8 cellular contexts compared by ENCODE assay signal in the genomic region with DNA sequence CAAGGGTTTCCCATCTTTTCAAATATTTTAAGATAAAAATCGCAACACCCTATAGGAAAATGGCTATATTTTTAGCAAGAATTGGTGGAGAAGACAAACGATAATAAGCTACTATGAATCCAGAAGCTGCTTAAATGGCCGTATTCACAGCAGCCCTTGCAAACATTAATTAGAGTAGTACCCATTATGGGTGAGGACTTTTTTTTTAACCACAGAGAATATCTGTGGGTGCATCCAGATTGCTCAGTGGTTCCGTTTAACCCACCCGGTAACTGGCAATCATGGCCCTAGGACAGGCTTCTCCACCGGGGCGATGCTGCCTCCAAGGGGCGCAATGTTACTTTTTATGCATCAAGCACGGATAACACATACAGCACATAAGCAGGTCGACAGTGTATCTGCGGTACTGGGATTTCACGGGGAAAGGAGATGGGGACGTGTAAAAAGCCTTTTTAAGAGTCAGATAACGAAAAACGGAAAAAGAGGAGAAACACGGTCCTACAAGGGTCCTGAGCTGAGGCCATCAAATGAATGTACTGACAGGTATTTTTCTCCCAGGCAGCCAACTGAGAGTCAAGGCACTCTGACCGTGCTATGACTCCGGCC. TPM values are rescaled to one million over a fixed set of nuclear protein-coding genes. Genes with fewer than 3 reads are reported as not detected.
DNase-seq lines count a peak whose midpoint lies in the region; ATAC-seq and TF ChIP-seq lines count a peak whose summit lies in the region.

No MANE protein-coding gene starts in this region.

- H3K27me3 Mint-ChIP-seq in activated CD8-positive, alpha-beta memory T cell treated with anti-CD3 and anti-CD28 coated beads, Interleukin-2, amount 10 ng/mL, durations not matched to agents 7 days and 5 days, result peaks cover 76% of the 10 kb centered on the region
- H3K27me3 Mint-ChIP-seq in immature natural killer cell (ENCODE audit: low read depth in 3 of 3), result peaks cover 15 to 33% (median 24%) of the 10 kb centered on the region in 3 donors

- H3K27me3 ChIP-seq in ascending aorta, result no peaks in the 10 kb centered on the region

- H3K9me3 Mint-ChIP-seq in activated CD8-positive, alpha-beta memory T cell treated with anti-CD3 and anti-CD28 coated beads, Interleukin-2, amount 10 ng/mL, durations not matched to agents 7 days and 5 days (ENCODE audit: low read depth), result no peaks in the 10 kb centered on the region
- no peaks in the 10 kb centered on the region for H3K9me3 Mint-ChIP-seq in immature natural killer cell

- CTCF ChIA-PET in activated CD8-positive, alpha-beta memory T cell treated with anti-CD3 and anti-CD28 coated beads, Interleukin-2, amount 10 ng/mL, durations not matched to agents 7 days and 5 days (lab: Charles Lee), result interaction anchor here (0.6 to 9.3 kb wide), 15 partner anchors 11 to 264 kb away, joined by 3 to 188 read pairs (median 3); no protein-coding TSS in a partner anchor

- H3K27ac Mint-ChIP-seq in activated CD8-positive, alpha-beta memory T cell treated with anti-CD3 and anti-CD28 coated beads, Interleukin-2, amount 10 ng/mL, durations not matched to agents 7 days and 5 days, result no peak overlapping the region
- H3K27ac Mint-ChIP-seq in immature natural killer cell, result peak overlapping the region in 3 of 6 donors; percentile 18 to 71 (median 46)

- no peaks in the 10 kb centered on the region for H3K36me3 ChIP-seq in ascending aorta

- ATAC-seq in activated CD8-positive, alpha-beta memory T cell treated with anti-CD3 and anti-CD28 coated beads, Interleukin-2, amount 10 ng/mL, durations not matched to agents 7 days and 5 days, result peak; percentile 54
- no peak for ATAC-seq in HG03039 (IDR thresholded peaks at IDR 0.05; ENCODE audit: unreplicated experiment)

- H3K4me1 Mint-ChIP-seq in activated CD8-positive, alpha-beta memory T cell treated with anti-CD3 and anti-CD28 coated beads, Interleukin-2, amount 10 ng/mL, durations not matched to agents 7 days and 5 days, result peaks cover 25% of the 10 kb centered on the region
- peaks cover 22% of the 10 kb centered on the region in 2 donors for H3K4me1 Mint-ChIP-seq in immature natural killer cell

- H3K4me3 ChIP-seq in ascending aorta (peak overlapping the region; percentile 76 to 82), skin epidermis (peak overlapping the region; percentile 36 to 73 (median 45))

- peaks cover 4 to 10% of the 10 kb centered on the region in 2 donors for H3K4me1 ChIP-seq in ascending aorta

- peak overlapping the region; percentile 58 for H3K4me3 Mint-ChIP-seq in activated CD8-positive, alpha-beta memory T cell treated with anti-CD3 and anti-CD28 coated beads, Interleukin-2, amount 10 ng/mL, durations not matched to agents 7 days and 5 days
- peak overlapping the region; percentile 82 to 88 (median 85) for H3K4me3 Mint-ChIP-seq in immature natural killer cell

- H3K27ac ChIP-seq in ascending aorta (no peak overlapping the region), skin epidermis (no peak overlapping the region)

- DNase-seq in activated CD8-positive, alpha-beta memory T cell treated with anti-CD3 and anti-CD28 coated beads, Interleukin-2, amount 10 ng/mL, durations not matched to agents 7 days and 5 days, result peak; percentile 56
- no peak for DNase-seq in activated CD8-positive, alpha-beta memory T cell treated with anti-CD3 and anti-CD28 coated beads for 24 hours
- DNase-seq in NCI-H526 treated with DMSO at 0.1 percent for 48 hours (lab: John Stamatoyannopoulos, UW) (peak; percentile 68), ascending aorta (ENCODE audit: low spot score in 2 of 2) (no peak), immature natural killer cell (no peak), kidney tubule cell (ENCODE audit: low spot score) (no peak)

- no peak for TF ChIP-seq CTCF in ascending aorta (IDR thresholded peaks at IDR 0.05)

- intact Hi-C loops in ascending aorta (cut with DNase I), result loop anchor here (2.0 kb wide), 1 partner anchor 82 kb away; no protein-coding TSS in a partner anchor

- H3K9me3 ChIP-seq in ascending aorta, result no peaks in the 10 kb centered on the region

- H3K36me3 Mint-ChIP-seq in activated CD8-positive, alpha-beta memory T cell treated with anti-CD3 and anti-CD28 coated beads, Interleukin-2, amount 10 ng/mL, durations not matched to agents 7 days and 5 days, result no peaks in the 10 kb centered on the region
- H3K36me3 Mint-ChIP-seq in immature natural killer cell, result no peaks in the 10 kb centered on the region

RNA-seq across cellular contexts. Expression of gene TMEM266, which starts 1.0 kb away (rescaled TPM):
- total RNA-seq in activated CD8-positive, alpha-beta memory T cell treated with anti-CD3 and anti-CD28 coated beads, Interleukin-2, amount 10 ng/mL, durations not matched to agents 7 days and 5 days, result not detected
- total RNA-seq in ascending aorta, result not detected
- polyA plus RNA-seq in immature natural killer cell, result not detected

RNA-seq across cellular contexts. Expression of gene NRG4, which starts 46.6 kb away (rescaled TPM):
- total RNA-seq in activated CD8-positive, alpha-beta memory T cell treated with anti-CD3 and anti-CD28 coated beads, Interleukin-2, amount 10 ng/mL, durations not matched to agents 7 days and 5 days, result not detected
- total RNA-seq in ascending aorta, result not detected
- not detected for polyA plus RNA-seq in immature natural killer cell

Comparison
In these comparisons a context has a peak if more than half of its experiments do, and no peak if none do; other contexts are left out.
1. DNase-seq: peak in activated CD8-positive, alpha-beta memory T cell treated with anti-CD3 and anti-CD28 coated beads, Interleukin-2, amount 10 ng/mL, durations not matched to agents 7 days and 5 days (single experiment) and NCI-H526 treated with DMSO at 0.1 percent for 48 hours (single experiment); none in activated CD8-positive, alpha-beta memory T cell treated with anti-CD3 and anti-CD28 coated beads for 24 hours (single experiment), ascending aorta (0 of 2), immature natural killer cell (0 of 3) and kidney tubule cell (single experiment).